Comparison of ENCODE assay signal across 1 cellular context in the genomic region with DNA sequence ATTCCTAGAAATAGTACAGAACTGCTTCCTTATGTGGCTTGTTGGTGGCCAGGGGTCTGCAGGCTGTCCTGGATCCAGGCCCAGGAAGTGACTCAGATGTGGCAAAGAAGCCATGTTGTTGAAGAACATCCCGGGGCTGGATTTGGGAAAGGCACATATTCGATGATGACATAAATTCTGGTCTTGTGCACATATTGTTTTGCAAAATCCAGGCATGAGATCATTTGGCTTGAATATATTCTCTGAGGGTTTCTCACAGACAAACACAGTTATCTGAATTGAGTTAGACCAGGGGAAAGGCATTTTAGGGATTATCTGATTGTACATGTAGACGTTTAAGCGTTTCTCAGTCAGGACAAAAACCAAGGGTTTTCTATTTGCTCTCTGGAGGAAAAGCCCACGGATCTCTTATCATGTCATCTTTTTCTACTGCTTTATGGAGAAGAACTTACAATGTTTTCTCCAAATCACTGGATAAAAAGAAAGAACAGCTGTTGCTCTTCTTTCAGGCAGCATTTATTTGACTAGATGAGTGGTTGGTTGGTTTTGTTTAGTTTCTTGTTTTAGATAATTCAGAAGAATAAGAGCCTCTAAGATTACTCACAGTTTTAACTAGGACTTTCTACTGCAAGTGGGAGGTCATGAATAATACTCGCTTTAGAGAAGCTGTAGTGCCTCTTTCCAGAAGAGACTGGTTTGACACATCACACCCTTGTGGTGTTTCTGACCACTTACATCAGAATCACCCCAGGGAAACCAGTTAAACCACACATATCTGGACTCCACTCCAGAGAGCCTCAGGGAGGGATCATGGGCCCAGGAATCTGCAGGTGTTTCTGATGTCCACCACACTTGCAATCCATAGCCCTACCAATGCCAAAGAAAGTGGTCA.
A peak's percentile ranks its signal among the peaks of the same experiment; 100 is the strongest.
TF ChIP-seq lines count a peak whose summit lies in the region.

No MANE protein-coding gene starts in this region.

TF ChIP-seq in HEK293, 187 proteins besides CTCF, POLR2A, EP300 and RAD21 (continued from another document and continues in another):
- no peak for TF ChIP-seq ZBTB10 (tag by site-specific recombination; IDR thresholded peaks at IDR 0.05)
- TF ChIP-seq KLF8 (tag by site-specific recombination; IDR thresholded peaks at IDR 0.05) = no peak
- TF ChIP-seq ZNF677 (tag by site-specific recombination; IDR thresholded peaks at IDR 0.05) = no peak
- TF ChIP-seq ZNF175 (tag by site-specific recombination; IDR thresholded peaks at IDR 0.05) = no peak
- TF ChIP-seq ZNF571 (tag by site-specific recombination; IDR thresholded peaks at IDR 0.05) = no peak
- no peak for TF ChIP-seq SALL2 (tag by site-specific recombination; IDR thresholded peaks at IDR 0.05; ENCODE audit: borderline replicate concordance)
- TF ChIP-seq, protein P1, sequence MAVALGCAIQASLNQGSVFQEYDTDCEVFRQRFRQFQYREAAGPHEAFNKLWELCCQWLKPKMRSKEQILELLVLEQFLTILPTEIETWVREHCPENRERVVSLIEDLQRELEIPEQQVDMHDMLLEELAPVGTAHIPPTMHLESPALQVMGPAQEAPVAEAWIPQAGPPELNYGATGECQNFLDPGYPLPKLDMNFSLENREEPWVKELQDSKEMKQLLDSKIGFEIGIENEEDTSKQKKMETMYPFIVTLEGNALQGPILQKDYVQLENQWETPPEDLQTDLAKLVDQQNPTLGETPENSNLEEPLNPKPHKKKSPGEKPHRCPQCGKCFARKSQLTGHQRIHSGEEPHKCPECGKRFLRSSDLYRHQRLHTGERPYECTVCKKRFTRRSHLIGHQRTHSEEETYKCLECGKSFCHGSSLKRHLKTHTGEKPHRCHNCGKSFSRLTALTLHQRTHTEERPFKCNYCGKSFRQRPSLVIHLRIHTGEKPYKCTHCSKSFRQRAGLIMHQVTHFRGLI (tag by site-specific recombination; IDR thresholded peaks at IDR 0.05) = no peak
- TF ChIP-seq SP2 (tag by site-specific recombination; IDR thresholded peaks at IDR 0.05) = no peak
- TF ChIP-seq, protein P2, sequence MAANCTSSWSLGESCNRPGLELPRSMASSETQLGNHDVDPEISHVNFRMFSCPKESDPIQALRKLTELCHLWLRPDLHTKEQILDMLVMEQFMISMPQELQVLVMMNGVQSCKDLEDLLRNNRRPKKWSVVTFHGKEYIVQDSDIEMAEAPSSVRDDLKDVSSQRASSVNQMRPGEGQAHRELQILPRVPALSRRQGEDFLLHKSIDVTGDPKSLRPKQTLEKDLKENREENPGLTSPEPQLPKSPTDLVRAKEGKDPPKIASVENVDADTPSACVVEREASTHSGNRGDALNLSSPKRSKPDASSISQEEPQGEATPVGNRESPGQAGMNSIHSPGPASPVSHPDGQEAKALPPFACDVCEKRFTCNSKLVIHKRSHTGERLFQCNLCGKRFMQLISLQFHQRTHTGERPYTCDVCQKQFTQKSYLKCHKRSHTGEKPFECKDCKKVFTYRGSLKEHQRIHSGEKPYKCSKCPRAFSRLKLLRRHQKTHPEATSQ (tag by site-specific recombination; IDR thresholded peaks at IDR 0.05) = no peak
- TF ChIP-seq ZNF654 (tag by site-specific recombination; IDR thresholded peaks at IDR 0.05; ENCODE audit: low read depth) = no peak
- no peak for TF ChIP-seq ZSCAN16 (tag by site-specific recombination; IDR thresholded peaks at IDR 0.05)
- no peak for TF ChIP-seq ZNF521 (tag by site-specific recombination; IDR thresholded peaks at IDR 0.05)
- TF ChIP-seq ZSCAN23 (tag by site-specific recombination; IDR thresholded peaks at IDR 0.05) = no peak
- peak; percentile 67; the same call in 1 of the 2 replicates for TF ChIP-seq ZEB2 (tag by site-specific recombination; IDR thresholded peaks at IDR 0.05)
- TF ChIP-seq ZNF692 (tag by site-specific recombination; IDR thresholded peaks at IDR 0.05) = peak; percentile 36; the same call in 1 of the 2 replicates
- TF ChIP-seq TRIM28 (IDR thresholded peaks at IDR 0.05; ENCODE audit: borderline replicate concordance, low read length) = no peak; the same call in 1 of the 2 replicates
- no peak for TF ChIP-seq ZNF214 (tag by site-specific recombination; IDR thresholded peaks at IDR 0.05; ENCODE audit: borderline replicate concordance)
- TF ChIP-seq ZNF114 (tag by site-specific recombination; IDR thresholded peaks at IDR 0.05) = no peak
- no peak for TF ChIP-seq HIC1 (tag by site-specific recombination; IDR thresholded peaks at IDR 0.05)
- TF ChIP-seq ZNF639 (tag by site-specific recombination; IDR thresholded peaks at IDR 0.05) = no peak
- TF ChIP-seq FEZF1 (tag by site-specific recombination; IDR thresholded peaks at IDR 0.05) = peak; percentile 67
- no peak for TF ChIP-seq ZNF416 (tag by site-specific recombination; IDR thresholded peaks at IDR 0.05)
- no peak for TF ChIP-seq ZNF548 (tag by site-specific recombination; IDR thresholded peaks at IDR 0.05)
- no peak for TF ChIP-seq ZNF501 (tag by site-specific recombination; IDR thresholded peaks at IDR 0.05)
- TF ChIP-seq ZBTB1 (tag by site-specific recombination; IDR thresholded peaks at IDR 0.05) = no peak
- no peak for TF ChIP-seq ZNF660 (tag by site-specific recombination; IDR thresholded peaks at IDR 0.05)
- TF ChIP-seq ZNF768 (tag by site-specific recombination; IDR thresholded peaks at IDR 0.05) = no peak
- no peak for TF ChIP-seq ZNF292 (tag by site-specific recombination; IDR thresholded peaks at IDR 0.05; ENCODE audit: borderline replicate concordance, low read depth)
- no peak for TF ChIP-seq ZSCAN18 (tag by site-specific recombination; IDR thresholded peaks at IDR 0.05)
- TF ChIP-seq ZNF354C (tag by site-specific recombination; IDR thresholded peaks at IDR 0.05; ENCODE audit: borderline replicate concordance, low read depth) = no peak
- no peak for TF ChIP-seq KLF1 (tag by site-specific recombination; IDR thresholded peaks at IDR 0.05)
- no peak for TF ChIP-seq ZNF23 (tag by site-specific recombination; IDR thresholded peaks at IDR 0.05; ENCODE audit: borderline replicate concordance)
- TF ChIP-seq ZNF341 (tag by site-specific recombination; IDR thresholded peaks at IDR 0.05; ENCODE audit: low read depth) = no peak
- TF ChIP-seq ZNF664 (tag by site-specific recombination; IDR thresholded peaks at IDR 0.05) = no peak
- TF ChIP-seq BCL6B (tag by site-specific recombination; IDR thresholded peaks at IDR 0.05) = 0 out of 2 replicates have a peak, but pooled peaks have one; percentile 32
- no peak for TF ChIP-seq ZNF16 (tag by site-specific recombination; IDR thresholded peaks at IDR 0.05; ENCODE audit: low read depth)
- TF ChIP-seq ZNF366 (tag by site-specific recombination; conservative IDR thresholded peaks at IDR 0.05) = 0 out of 2 replicates have a peak, but pooled peaks have one; percentile 12
- TF ChIP-seq GLI2 (tag by site-specific recombination; IDR thresholded peaks at IDR 0.05; ENCODE audit: borderline replicate concordance, low read depth) = no peak
- TF ChIP-seq, protein P3, sequence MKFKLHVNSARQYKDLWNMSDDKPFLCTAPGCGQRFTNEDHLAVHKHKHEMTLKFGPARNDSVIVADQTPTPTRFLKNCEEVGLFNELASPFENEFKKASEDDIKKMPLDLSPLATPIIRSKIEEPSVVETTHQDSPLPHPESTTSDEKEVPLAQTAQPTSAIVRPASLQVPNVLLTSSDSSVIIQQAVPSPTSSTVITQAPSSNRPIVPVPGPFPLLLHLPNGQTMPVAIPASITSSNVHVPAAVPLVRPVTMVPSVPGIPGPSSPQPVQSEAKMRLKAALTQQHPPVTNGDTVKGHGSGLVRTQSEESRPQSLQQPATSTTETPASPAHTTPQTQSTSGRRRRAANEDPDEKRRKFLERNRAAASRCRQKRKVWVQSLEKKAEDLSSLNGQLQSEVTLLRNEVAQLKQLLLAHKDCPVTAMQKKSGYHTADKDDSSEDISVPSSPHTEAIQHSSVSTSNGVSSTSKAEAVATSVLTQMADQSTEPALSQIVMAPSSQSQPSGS (tag by site-specific recombination; IDR thresholded peaks at IDR 0.05; ENCODE audit: low read depth) = peak; percentile 44
- TF ChIP-seq ZNF132 (tag by site-specific recombination; IDR thresholded peaks at IDR 0.05; ENCODE audit: borderline replicate concordance) = no peak
- no peak for TF ChIP-seq ZNF580 (tag by site-specific recombination; IDR thresholded peaks at IDR 0.05)
- TF ChIP-seq ZNF629 (tag by site-specific recombination; IDR thresholded peaks at IDR 0.05) = peak; percentile 45; the same call in 1 of the 2 replicates
